7 cellular contexts compared by ENCODE assay signal in the genomic region with DNA sequence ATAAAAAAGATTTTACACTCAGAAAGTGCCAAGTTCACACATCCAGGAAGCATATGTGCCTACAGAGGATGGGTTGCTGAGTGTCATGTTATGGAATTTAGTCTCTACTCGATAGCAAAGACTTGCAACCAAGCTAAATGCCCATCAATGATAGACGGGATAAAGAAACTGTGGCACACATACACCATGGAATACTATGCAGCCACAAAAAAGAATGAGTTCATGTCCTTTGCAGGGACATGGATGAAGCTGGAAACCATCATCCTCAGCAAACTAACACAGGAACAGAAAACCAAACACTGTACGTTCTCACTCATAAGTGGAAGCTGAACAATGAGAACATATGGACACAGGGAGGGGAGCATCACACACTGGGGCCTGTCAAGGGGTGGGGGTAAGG.
A peak's percentile ranks its signal among the peaks of the same experiment; 100 is the strongest.
DNase-seq lines count a peak whose midpoint lies in the region; ATAC-seq, FAIRE-seq and TF ChIP-seq lines count a peak whose summit lies in the region.
"Not testable (repeated sequence)": the region's sequence is repeated elsewhere in the genome, so short reads cannot be mapped to it uniquely, and the experiment has no call there.

No MANE protein-coding gene starts in this region.

- not testable (repeated sequence) for H3K4me3 Mint-ChIP-seq in WTC11; activated CD4-positive, alpha-beta T cell treated with anti-CD3 and anti-CD28 coated beads, Interleukin-2, amount 10 ng/mL, durations not matched to agents 24 days and 14 days; activated naive CD8-positive, alpha-beta T cell; central memory CD8-positive, alpha-beta T cell; stimulated activated effector memory CD8-positive, alpha-beta T cell treated with anti-CD3 and anti-CD28 coated beads, Interleukin-12 subunit alpha, Interleukin-12 subunit beta, amount 100 ng/mL, for 72 hours

- not testable (repeated sequence) for TF ChIP-seq CTCF in HEK293 (tag by site-specific recombination; IDR thresholded peaks at IDR 0.05); WTC11 (IDR thresholded peaks at IDR 0.05); K562 (IDR thresholded peaks at IDR 0.05 in 2 of 3, conservative IDR thresholded peaks at IDR 0.05 in 1 of 3; ENCODE audit: insufficient read depth in 2 of 3, low read depth in 1 of 3, low read length in 3 of 3)

- H2AFZ ChIP-seq in K562 (ENCODE audit: low read depth, low read length): not testable (repeated sequence)

- peaks cover 24% of the 10 kb centered on the region for H3K36me3 Mint-ChIP-seq in WTC11
- peaks cover 55% of the 10 kb centered on the region for H3K36me3 Mint-ChIP-seq in activated CD4-positive, alpha-beta T cell treated with anti-CD3 and anti-CD28 coated beads, Interleukin-2, amount 10 ng/mL, durations not matched to agents 24 days and 14 days (ENCODE audit: low read depth)
- peaks cover 37% of the 10 kb centered on the region for H3K36me3 Mint-ChIP-seq in activated naive CD8-positive, alpha-beta T cell
- peaks cover 32% of the 10 kb centered on the region for H3K36me3 Mint-ChIP-seq in central memory CD8-positive, alpha-beta T cell (ENCODE audit: insufficient read depth)
- H3K36me3 Mint-ChIP-seq in stimulated activated effector memory CD8-positive, alpha-beta T cell treated with anti-CD3 and anti-CD28 coated beads, Interleukin-12 subunit alpha, Interleukin-12 subunit beta, amount 100 ng/mL, for 72 hours: peaks cover 54% of the 10 kb centered on the region

- not testable (repeated sequence) for H3K9me1 ChIP-seq in K562 (ENCODE audit: control insufficient read depth, insufficient read depth, low read length)

- peak overlapping the region; percentile 35; the same call in 1 of the 2 replicates for H3K27ac Mint-ChIP-seq in WTC11
- peak overlapping the region; percentile 25 for H3K27ac Mint-ChIP-seq in activated CD4-positive, alpha-beta T cell treated with anti-CD3 and anti-CD28 coated beads, Interleukin-2, amount 10 ng/mL, durations not matched to agents 24 days and 14 days
- H3K27ac Mint-ChIP-seq in activated naive CD8-positive, alpha-beta T cell: peak overlapping the region; percentile 28
- peak overlapping the region; percentile 85 for H3K27ac Mint-ChIP-seq in central memory CD8-positive, alpha-beta T cell (ENCODE audit: low read depth)
- peak overlapping the region; percentile 75 for H3K27ac Mint-ChIP-seq in stimulated activated effector memory CD8-positive, alpha-beta T cell treated with anti-CD3 and anti-CD28 coated beads, Interleukin-12 subunit alpha, Interleukin-12 subunit beta, amount 100 ng/mL, for 72 hours

- ATAC-seq in WTC11; K562; central memory CD8-positive, alpha-beta T cell (replicated peaks; ENCODE audit: extremely low read depth, poor library complexity, severe bottlenecking); stimulated activated effector memory CD8-positive, alpha-beta T cell treated with anti-CD3 and anti-CD28 coated beads, Interleukin-12 subunit alpha, Interleukin-12 subunit beta, amount 100 ng/mL, for 72 hours: not testable (repeated sequence)

- not testable (repeated sequence) for H3K79me2 ChIP-seq in K562 (ENCODE audit: control insufficient read depth, insufficient read depth, low read length)

- not testable (repeated sequence) for H3K9ac ChIP-seq in K562 (ENCODE audit: insufficient read depth in 1 of 2, low read depth in 2 of 2, low read length in 2 of 2)

- H3K4me2 ChIP-seq in K562 (ENCODE audit: insufficient read depth, low read length): not testable (repeated sequence)

- H3K9me3 Mint-ChIP-seq in WTC11; activated CD4-positive, alpha-beta T cell treated with anti-CD3 and anti-CD28 coated beads, Interleukin-2, amount 10 ng/mL, durations not matched to agents 24 days and 14 days; activated naive CD8-positive, alpha-beta T cell (ENCODE audit: low read depth); central memory CD8-positive, alpha-beta T cell; stimulated activated effector memory CD8-positive, alpha-beta T cell treated with anti-CD3 and anti-CD28 coated beads, Interleukin-12 subunit alpha, Interleukin-12 subunit beta, amount 100 ng/mL, for 72 hours: not testable (repeated sequence)

- not testable (repeated sequence) for H3K27me3 ChIP-seq in K562 (ENCODE audit: control insufficient read depth in 2 of 2, insufficient read depth in 2 of 2, low read length in 2 of 2)

- TF ChIP-seq POLR2A in K562 (conservative IDR thresholded peaks at IDR 0.05): not testable (repeated sequence)

- H3K27ac ChIP-seq in HEK293 (ENCODE audit: extremely low read depth, low read depth, low read length); K562 (ENCODE audit: extremely low read depth, low read depth, low read length): not testable (repeated sequence)

- WGBS in K562 (ENCODE audit: insufficient coverage, low coverage, missing lambda C conversion rate): 28% methylated on average over 2 of the region's 3 CpGs

- peaks cover 28% of the 10 kb centered on the region for H3K4me1 Mint-ChIP-seq in WTC11
- H3K4me1 Mint-ChIP-seq in activated CD4-positive, alpha-beta T cell treated with anti-CD3 and anti-CD28 coated beads, Interleukin-2, amount 10 ng/mL, durations not matched to agents 24 days and 14 days; activated naive CD8-positive, alpha-beta T cell (ENCODE audit: low read depth); central memory CD8-positive, alpha-beta T cell: not testable (repeated sequence)
- H3K4me1 Mint-ChIP-seq in stimulated activated effector memory CD8-positive, alpha-beta T cell treated with anti-CD3 and anti-CD28 coated beads, Interleukin-12 subunit alpha, Interleukin-12 subunit beta, amount 100 ng/mL, for 72 hours: peaks cover 19% of the 10 kb centered on the region

- in situ Hi-C loops in K562 (cut with MboI): not testable (repeated sequence)

- H3K9me3 ChIP-seq in HEK293 (ENCODE audit: control insufficient read depth, insufficient read depth, low read depth, low read length); K562 (replicated peaks; ENCODE audit: control insufficient read depth, insufficient read depth, low read depth, low read length): not testable (repeated sequence)

- intact Hi-C loops in activated CD4-positive, alpha-beta T cell treated with anti-CD3 and anti-CD28 coated beads, Interleukin-2, amount 10 ng/mL, durations not matched to agents 24 days and 14 days (cut with micrococcal nuclease); K562 (cut with micrococcal nuclease): not testable (repeated sequence)

- not testable (repeated sequence) for TF ChIP-seq RAD21 in K562 (CRISPR knock-in tag; conservative IDR thresholded peaks at IDR 0.05 in 1 of 2, IDR thresholded peaks at IDR 0.05 in 1 of 2)

- POLR2A ChIA-PET in HEK293 (lab: Yijun Ruan, JAX); WTC11 (lab: Charles Lee); K562 (lab: Yijun Ruan, JAX): not testable (repeated sequence)

- not testable (repeated sequence) for H3K4me3 ChIP-seq in HEK293 (ENCODE audit: low read depth, low read length); K562

- peaks cover 2 to 37% of the 10 kb centered on the region in 2 experiments; a peak in 2 of 3 replicates for H3K36me3 ChIP-seq in HEK293 (ENCODE audit: control insufficient read depth in 2 of 2, insufficient read depth in 1 of 2, low read length in 2 of 2)
- peaks cover 14% of the 10 kb centered on the region; the same call in 1 of the 3 replicates for H3K36me3 ChIP-seq in K562 (ENCODE audit: control insufficient read depth, insufficient read depth, low read length)

- TF ChIP-seq EP300 in K562 (IDR thresholded peaks at IDR 0.05; ENCODE audit: low read length): not testable (repeated sequence)

- H3K4me1 ChIP-seq in HEK293 (ENCODE audit: control insufficient read depth, insufficient read depth, low read length); K562 (replicated peaks in 1 of 2; ENCODE audit: control insufficient read depth in 2 of 2, insufficient read depth in 2 of 2, low read length in 2 of 2): not testable (repeated sequence)

- CTCF ChIA-PET in HEK293 (lab: Yijun Ruan, JAX); WTC11 (lab: Charles Lee); K562 (lab: Yijun Ruan, JAX; ENCODE audit: low intra/inter-chr PET ratio): not testable (repeated sequence)

- BruUV-seq in K562 (replicated peaks; lab: Mats Ljungman, UMichigan): not testable (repeated sequence)

- H4K20me1 ChIP-seq in K562 (replicated peaks; ENCODE audit: control insufficient read depth, insufficient read depth, low read length): not testable (repeated sequence)

- not testable (repeated sequence) for FAIRE-seq in K562 (lab: Jason Lieb, UNC)

- not testable (repeated sequence) for H3K27me3 Mint-ChIP-seq in WTC11 (ENCODE audit: low read depth); activated CD4-positive, alpha-beta T cell treated with anti-CD3 and anti-CD28 coated beads, Interleukin-2, amount 10 ng/mL, durations not matched to agents 24 days and 14 days; activated naive CD8-positive, alpha-beta T cell; central memory CD8-positive, alpha-beta T cell

- not testable (repeated sequence) for DNase-seq in WTC11 (ENCODE audit: low spot score); activated CD4-positive, alpha-beta T cell treated with anti-CD3 and anti-CD28 coated beads, Interleukin-2, amount 10 ng/mL, durations not matched to agents 24 days and 14 days; K562 (ENCODE audit: extremely low read depth in 1 of 4, low spot score in 3 of 4); central memory CD8-positive, alpha-beta T cell (ENCODE audit: low spot score in 2 of 2); stimulated activated effector memory CD8-positive, alpha-beta T cell treated with anti-CD3 and anti-CD28 coated beads, Interleukin-12 subunit alpha, Interleukin-12 subunit beta, amount 100 ng/mL, for 72 hours (ENCODE audit: low spot score in 2 of 2)

TF ChIP-seq in HEK293, 187 proteins besides CTCF, POLR2A, EP300 and RAD21:
- peak; percentile 97 for TF ChIP-seq ZNF146 (tag by site-specific recombination; IDR thresholded peaks at IDR 0.05)
TF ChIP-seq in HEK293: peak in this region for 1; not testable (repeated sequence) for 186.

TF ChIP-seq in K562, 482 proteins besides CTCF, POLR2A, EP300 and RAD21:
- peak; percentile 59 for TF ChIP-seq ZNF146 (CRISPR knock-in tag; IDR thresholded peaks at IDR 0.05; ENCODE audit: unreplicated experiment)
TF ChIP-seq in K562: peak in this region for 1; not testable (repeated sequence) for 481.

Comparison
In these comparisons a context has a peak if more than half of its experiments do, and no peak if none do; other contexts are left out.
1. H3K27ac Mint-ChIP-seq: peak in every context shown above with its lines; median percentile 85 in central memory CD8-positive, alpha-beta T cell; 75 in stimulated activated effector memory CD8-positive, alpha-beta T cell treated with anti-CD3 and anti-CD28 coated beads, Interleukin-12 subunit alpha, Interleukin-12 subunit beta, amount 100 ng/mL, for 72 hours; 35 in WTC11; 28 in activated naive CD8-positive, alpha-beta T cell; 25 in activated CD4-positive, alpha-beta T cell treated with anti-CD3 and anti-CD28 coated beads, Interleukin-2, amount 10 ng/mL, durations not matched to agents 24 days and 14 days.